ENCODE assay signal across 25 cellular contexts in the genomic region with DNA sequence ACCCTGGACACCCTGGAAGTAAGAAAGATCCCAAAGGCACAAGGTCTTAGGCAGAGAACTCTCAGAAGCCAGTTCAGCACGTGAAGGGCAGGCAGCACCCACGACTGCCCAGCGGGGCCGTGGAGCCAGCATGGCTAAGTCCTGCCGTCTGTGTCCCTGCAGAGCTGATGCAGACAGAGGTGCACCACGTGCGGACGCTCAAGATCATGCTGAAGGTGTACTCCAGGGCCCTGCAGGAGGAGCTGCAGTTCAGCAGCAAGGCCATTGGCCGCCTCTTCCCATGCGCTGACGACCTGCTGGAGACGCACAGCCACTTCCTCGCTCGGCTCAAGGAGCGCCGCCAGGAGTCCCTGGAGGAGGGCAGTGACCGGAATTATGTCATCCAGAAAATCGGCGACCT. TPM values are rescaled to one million over a fixed set of nuclear protein-coding genes. Genes with fewer than 3 reads are reported as not detected.
"Had no signal": no experiment of that assay in that cellular context is flagged by ENCODE, and none has a peak within 500 bp of the region (broad histone marks: within the 10 kb centered on the region; RNA-seq: fewer than 3 reads in every experiment).

No MANE protein-coding gene starts in this region.

- H3K4me1 Mint-ChIP-seq: activated naive CD4-positive, alpha-beta T cell treated with anti-CD3 and anti-CD28 coated beads, Interleukin-2, amount 10 ng/mL, durations not matched to agents 7 days and 5 days; activated naive CD8-positive, alpha-beta T cell treated with anti-CD3 and anti-CD28 coated beads for 36 hours had no signal

- DNase-seq: activated CD4-positive, alpha-beta memory T cell treated with anti-CD3 and anti-CD28 coated beads for 36 hours; activated CD4-positive, alpha-beta T cell treated with anti-CD3 and anti-CD28 coated beads for 48 hours; activated CD4-positive, CD25-positive, alpha-beta regulatory T cell treated with anti-CD3 and anti-CD28 coated beads, Interleukin-2, amount 50 U/mL, for 72 hours; activated CD8-positive, alpha-beta memory T cell treated with anti-CD3 and anti-CD28 coated beads for 24 hours; activated gamma-delta T cell treated with Interleukin-2 at 50 U/mL for 16 hours; activated naive CD4-positive, alpha-beta T cell treated with anti-CD3 and anti-CD28 coated beads, Interleukin-2, amount 10 ng/mL, durations not matched to agents 7 days and 5 days; activated naive CD8-positive, alpha-beta T cell treated with anti-CD3 and anti-CD28 coated beads for 36 hours; activated T-cell treated with anti-CD3 and anti-CD28 coated beads, Interleukin-2, amount 50 U/mL, for 72 hours; brain microvascular endothelial cell; cerebellar nuclear complex; KG1; NCI-H1048; NCI-H1417; NCI-H1930; NCI-H2107; NCI-H2171 treated with DMSO at 0.1 percent for 48 hours; NCI-H226; NCI-H524; Peyer's patch; Right ventricle myocardium superior; SJCRH30; SK-N-SH; T-helper 1 cell had no signal

- H3K9me3 ChIP-seq: Peyer's patch, SJCRH30, SK-N-SH had no signal

- H3K27me3 Mint-ChIP-seq: activated CD4-positive, alpha-beta memory T cell treated with anti-CD3 and anti-CD28 coated beads for 36 hours; activated naive CD4-positive, alpha-beta T cell treated with anti-CD3 and anti-CD28 coated beads, Interleukin-2, amount 10 ng/mL, durations not matched to agents 7 days and 5 days; activated naive CD8-positive, alpha-beta T cell treated with anti-CD3 and anti-CD28 coated beads for 36 hours had no signal

- H3K4me3 Mint-ChIP-seq: activated CD4-positive, alpha-beta memory T cell treated with anti-CD3 and anti-CD28 coated beads for 36 hours; activated naive CD4-positive, alpha-beta T cell treated with anti-CD3 and anti-CD28 coated beads, Interleukin-2, amount 10 ng/mL, durations not matched to agents 7 days and 5 days; activated naive CD8-positive, alpha-beta T cell treated with anti-CD3 and anti-CD28 coated beads for 36 hours; activated T-cell treated with anti-CD3 and anti-CD28 coated beads, Interleukin-2, amount 50 U/mL, for 72 hours had no signal

- H3K4me1 ChIP-seq: SJCRH30 had no signal

- ATAC-seq: activated T-cell treated with anti-CD3 and anti-CD28 coated beads, Interleukin-2, amount 50 U/mL, for 72 hours had no signal

- H3K27ac Mint-ChIP-seq: activated CD4-positive, alpha-beta memory T cell treated with anti-CD3 and anti-CD28 coated beads for 36 hours; activated naive CD4-positive, alpha-beta T cell treated with anti-CD3 and anti-CD28 coated beads, Interleukin-2, amount 10 ng/mL, durations not matched to agents 7 days and 5 days; activated naive CD8-positive, alpha-beta T cell treated with anti-CD3 and anti-CD28 coated beads for 36 hours; activated T-cell treated with anti-CD3 and anti-CD28 coated beads, Interleukin-2, amount 50 U/mL, for 72 hours; activated T-helper 2 cell treated with anti-CD3 and anti-CD28 coated beads, Interferon-gamma antibody, Interleukin-2, Interleukin-4, amounts not matched to agents 10 μg/mL and 5 μg/mL and 100 μg/mL, durations not matched to agents 14 hours and 24 hours and 36 hours had no signal

- H3K9me3 Mint-ChIP-seq: activated CD4-positive, alpha-beta memory T cell treated with anti-CD3 and anti-CD28 coated beads for 36 hours; activated naive CD4-positive, alpha-beta T cell treated with anti-CD3 and anti-CD28 coated beads, Interleukin-2, amount 10 ng/mL, durations not matched to agents 7 days and 5 days; activated naive CD8-positive, alpha-beta T cell treated with anti-CD3 and anti-CD28 coated beads for 36 hours; activated T-cell treated with anti-CD3 and anti-CD28 coated beads, Interleukin-2, amount 50 U/mL, for 72 hours; activated T-helper 2 cell treated with anti-CD3 and anti-CD28 coated beads, Interferon-gamma antibody, Interleukin-2, Interleukin-4, amounts not matched to agents 10 μg/mL and 5 μg/mL and 100 μg/mL, durations not matched to agents 14 hours and 24 hours and 36 hours had no signal

- H3K27ac ChIP-seq: brain microvascular endothelial cell, Peyer's patch, RWPE1, SJCRH30 had no signal

- H3K4me3 ChIP-seq: Peyer's patch, SJCRH30 had no signal

- H3K27me3 ChIP-seq: brain microvascular endothelial cell, Peyer's patch, SJCRH30 had no signal

RNA-seq across cellular contexts. Expression of gene PEX11G, which starts 44.8 kb away (rescaled TPM):
- total RNA-seq: SJCRH30 had no signal
